In genomic region chr3:42509111-42509510, GRCh38 we compare ENCODE assay signal across 14 cellular contexts.
"Had no signal": no experiment of that assay in that cellular context is flagged by ENCODE, and none has a peak within 500 bp of the region (broad histone marks: within the 10 kb centered on the region; RNA-seq: fewer than 3 reads in every experiment).

No MANE protein-coding gene starts in this region.

- H3K27me3 ChIP-seq: adrenal gland, stomach, vagina had no signal

- H3K27ac ChIP-seq: adrenal gland, coronary artery, epithelial cell of prostate, thoracic aorta, vagina had no signal

- H3K4me3 ChIP-seq: adrenal gland, coronary artery, stomach, thoracic aorta, vagina had no signal

- ATAC-seq: activated CD4-positive, CD25-positive, alpha-beta regulatory T cell treated with anti-CD3 and anti-CD28 coated beads, Interleukin-2, amount 50 U/mL, for 24 hours had no signal

- H3K9me3 ChIP-seq: adrenal gland, stomach, thoracic aorta, vagina had no signal

- DNase-seq: activated CD4-positive, alpha-beta T cell treated with anti-CD3 and anti-CD28 coated beads, Interleukin-2, amount 50 U/mL, for 4 hours; activated naive CD4-positive, alpha-beta T cell treated with anti-CD3 and anti-CD28 coated beads, Interleukin-2, amount 10 ng/mL, durations not matched to agents 7 days and 5 days; adrenal gland; caudate nucleus; effector memory CD4-positive, alpha-beta T cell; kidney; nephron progenitor cell; stimulated activated CD4-positive, alpha-beta T cell treated with anti-CD3 and anti-CD28 coated beads, Interleukin-4, amount 100 ng/mL, for 4 hours; stomach had no signal

- H3K4me1 ChIP-seq: adrenal gland had no signal

- H3K27me3 Mint-ChIP-seq: activated naive CD4-positive, alpha-beta T cell treated with anti-CD3 and anti-CD28 coated beads, Interleukin-2, amount 10 ng/mL, durations not matched to agents 7 days and 5 days had no signal

- H3K36me3 ChIP-seq: adrenal gland, stomach, thoracic aorta, vagina had no signal

- H3K4me3 Mint-ChIP-seq: activated naive CD4-positive, alpha-beta T cell treated with anti-CD3 and anti-CD28 coated beads, Interleukin-2, amount 10 ng/mL, durations not matched to agents 7 days and 5 days; nephron progenitor cell had no signal

- H3K27ac Mint-ChIP-seq: activated naive CD4-positive, alpha-beta T cell treated with anti-CD3 and anti-CD28 coated beads, Interleukin-2, amount 10 ng/mL, durations not matched to agents 7 days and 5 days had no signal

- H3K9me3 Mint-ChIP-seq: activated naive CD4-positive, alpha-beta T cell treated with anti-CD3 and anti-CD28 coated beads, Interleukin-2, amount 10 ng/mL, durations not matched to agents 7 days and 5 days; nephron progenitor cell had no signal
